Comparison of ENCODE assay signal across 18 cellular contexts in genomic region chr16:31871510-31871909, GRCh38. TPM values are rescaled to one million over a fixed set of nuclear protein-coding genes. Genes with fewer than 3 reads are reported as not detected.
DNase-seq lines count a peak whose midpoint lies in the region; ATAC-seq, FAIRE-seq and TF ChIP-seq lines count a peak whose summit lies in the region.
"Had no signal": no experiment of that assay in that cellular context is flagged by ENCODE, and none has a peak within 500 bp of the region (broad histone marks: within the 10 kb centered on the region; RNA-seq: fewer than 3 reads in every experiment).

No MANE protein-coding gene starts in this region.

- H3K9me3 ChIP-seq in A549 (peaks cover 11% of the 10 kb centered on the region; the same call in 1 of the 3 replicates), smooth muscle cell (replicated peaks; ENCODE audit: low read depth) (no peaks in the 10 kb centered on the region)
- H3K9me3 ChIP-seq in CD8-positive, alpha-beta T cell (ENCODE audit: low read length), result no peaks in the 10 kb centered on the region

- no peak overlapping the region for H3K27ac ChIP-seq in A549
- H3K27ac ChIP-seq in CD8-positive, alpha-beta T cell (ENCODE audit: low read depth, low read length), result no peak overlapping the region
- no peak overlapping the region for H3K27ac ChIP-seq in smooth muscle cell (ENCODE audit: low read depth)
- H3K27ac ChIP-seq: HL-60 had no signal

- TF ChIP-seq POLR2A in A549 (IDR thresholded peaks at IDR 0.05; ENCODE audit: low read length), result no peak

- POLR2A ChIA-PET in activated CD4-positive, alpha-beta memory T cell treated with anti-CD3 and anti-CD28 coated beads for 36 hours (lab: Charles Lee), result no interaction called here
- POLR2A ChIA-PET in activated CD4-positive, alpha-beta memory T cell treated with anti-CD3 and anti-CD28 coated beads, Interleukin-2, amount 10 ng/mL, durations not matched to agents 7 days and 5 days (lab: Charles Lee), result interaction anchor here (3.8 kb wide), 1 partner anchor 412 kb away, joined by 63 read pairs; the partner anchor contains the start of gene ARMC5
- POLR2A ChIA-PET in A549 (lab: Yijun Ruan, JAX), result interaction anchor here (1.0 kb wide), 1 partner anchor 412 kb away, joined by 3 read pairs; the partner anchor contains the start of gene ARMC5
- POLR2A ChIA-PET in CD8-positive, alpha-beta T cell (lab: Charles Lee), result no interaction called here

- H3K4me2 ChIP-seq in A549 (no peak overlapping the region), smooth muscle cell (no peak overlapping the region)

- no peaks in the 10 kb centered on the region for H3K27me3 ChIP-seq in CD8-positive, alpha-beta T cell (ENCODE audit: insufficient read depth, low read length)
- H3K27me3 ChIP-seq in smooth muscle cell (ENCODE audit: low read depth), result no peaks in the 10 kb centered on the region

- 57% methylated on average over 3 of the region's 3 CpGs for WGBS in A549 (ENCODE audit: missing lambda C conversion rate)
- 91% methylated on average over 3 of the region's 3 CpGs for WGBS in smooth muscle cell (ENCODE audit: low lambda C conversion rate)

- no peak for FAIRE-seq in A549 (lab: Jason Lieb, UNC)

- peaks cover 28% of the 10 kb centered on the region for H3K36me3 Mint-ChIP-seq in activated CD4-positive, alpha-beta memory T cell treated with anti-CD3 and anti-CD28 coated beads for 36 hours
- peaks cover 41% of the 10 kb centered on the region for H3K36me3 Mint-ChIP-seq in activated CD4-positive, alpha-beta memory T cell treated with anti-CD3 and anti-CD28 coated beads, Interleukin-2, amount 10 ng/mL, durations not matched to agents 7 days and 5 days (ENCODE audit: low read depth)
- H3K36me3 Mint-ChIP-seq in CD8-positive, alpha-beta T cell, result peaks cover 19% of the 10 kb centered on the region
- peaks cover 3% of the 10 kb centered on the region for H3K36me3 Mint-ChIP-seq in memory B cell

- peaks cover 6% of the 10 kb centered on the region for H3F3A ChIP-seq in smooth muscle cell (ENCODE audit: low read depth)

- ATAC-seq in A549, result no peak
- no peak for ATAC-seq in CD8-positive, alpha-beta T cell
- ATAC-seq in memory B cell (ENCODE audit: low read depth), result no peak

- no peak overlapping the region for H3K4me3 ChIP-seq in A549
- no peak overlapping the region for H3K4me3 ChIP-seq in CD8-positive, alpha-beta T cell (ENCODE audit: low read depth, low read length)
- H3K4me3 ChIP-seq in smooth muscle cell, result no peak overlapping the region

- no peaks in the 10 kb centered on the region for H3K36me3 ChIP-seq in CD8-positive, alpha-beta T cell (ENCODE audit: insufficient read depth, low read length)
- no peaks in the 10 kb centered on the region for H3K36me3 ChIP-seq in smooth muscle cell (ENCODE audit: low read depth)

- no peak for TF ChIP-seq EP300 in A549 (IDR thresholded peaks at IDR 0.05)

- CTCF ChIA-PET in activated CD4-positive, alpha-beta memory T cell treated with anti-CD3 and anti-CD28 coated beads for 36 hours (lab: Charles Lee), result interaction anchor here (1.0 kb wide), 1 partner anchor 730 kb away, joined by 3 read pairs; no protein-coding TSS in a partner anchor
- CTCF ChIA-PET in activated CD4-positive, alpha-beta memory T cell treated with anti-CD3 and anti-CD28 coated beads, Interleukin-2, amount 10 ng/mL, durations not matched to agents 7 days and 5 days (lab: Charles Lee), result no interaction called here
- CTCF ChIA-PET in A549 (lab: Yijun Ruan, JAX), result interaction anchor here (0.6 to 1.5 kb wide), 2 partner anchors 195 to 919 kb away, joined by 3 to 4 read pairs; no protein-coding TSS in a partner anchor
- CTCF ChIA-PET in CD8-positive, alpha-beta T cell (lab: Charles Lee), result interaction anchor here (1.3 kb wide), 1 partner anchor 10 kb away, joined by 4 read pairs; no protein-coding TSS in a partner anchor

- H2AFZ ChIP-seq in smooth muscle cell (ENCODE audit: low read depth), result no peak overlapping the region

- peaks cover 26% of the 10 kb centered on the region for H3K79me2 ChIP-seq in smooth muscle cell (ENCODE audit: low read depth)

- no peak for TF ChIP-seq RAD21 in A549 (conservative IDR thresholded peaks at IDR 0.05 in 1 of 2, IDR thresholded peaks at IDR 0.05 in 1 of 2)

- no peaks in the 10 kb centered on the region for H3K27me3 Mint-ChIP-seq in activated CD4-positive, alpha-beta memory T cell treated with anti-CD3 and anti-CD28 coated beads for 36 hours
- H3K27me3 Mint-ChIP-seq in activated CD4-positive, alpha-beta memory T cell treated with anti-CD3 and anti-CD28 coated beads, Interleukin-2, amount 10 ng/mL, durations not matched to agents 7 days and 5 days, result no peaks in the 10 kb centered on the region
- no peaks in the 10 kb centered on the region for H3K27me3 Mint-ChIP-seq in CD8-positive, alpha-beta T cell (ENCODE audit: low read depth)
- no peaks in the 10 kb centered on the region for H3K27me3 Mint-ChIP-seq in memory B cell

- H4K20me1 ChIP-seq in smooth muscle cell (ENCODE audit: low read depth), result peaks cover 7% of the 10 kb centered on the region

- peaks cover 51% of the 10 kb centered on the region for H3K4me1 Mint-ChIP-seq in activated CD4-positive, alpha-beta memory T cell treated with anti-CD3 and anti-CD28 coated beads for 36 hours (ENCODE audit: low read depth)
- peaks cover 62% of the 10 kb centered on the region for H3K4me1 Mint-ChIP-seq in activated CD4-positive, alpha-beta memory T cell treated with anti-CD3 and anti-CD28 coated beads, Interleukin-2, amount 10 ng/mL, durations not matched to agents 7 days and 5 days
- peaks cover 70% of the 10 kb centered on the region for H3K4me1 Mint-ChIP-seq in CD8-positive, alpha-beta T cell (ENCODE audit: low read depth)
- peaks cover 40% of the 10 kb centered on the region for H3K4me1 Mint-ChIP-seq in memory B cell

- no peak for DNase-seq in activated CD4-positive, alpha-beta memory T cell treated with anti-CD3 and anti-CD28 coated beads for 36 hours
- no peak for DNase-seq in activated CD4-positive, alpha-beta memory T cell treated with anti-CD3 and anti-CD28 coated beads, Interleukin-2, amount 10 ng/mL, durations not matched to agents 7 days and 5 days
- DNase-seq in A549 (ENCODE audit: low read depth in 1 of 2, low spot score in 1 of 2) (no peak), memory B cell (ENCODE audit: low spot score in 2 of 2) (no peak), germinal center (ENCODE audit: low spot score) (no peak), smooth muscle cell (lab: John Stamatoyannopoulos, UW; ENCODE audit: unreplicated experiment) (no peak)
- DNase-seq in CD8-positive, alpha-beta T cell, result no peak
- DNase-seq in stimulated activated CD4-positive, alpha-beta T cell treated with anti-CD3 and anti-CD28 coated beads, Interleukin-2, amount 100 ng/mL, for 24 hours, result no peak
- DNase-seq: C1 segment of cervical spinal cord; Calu3; HCEC 1CT; NCI-H1417 treated with DMSO at 0.1 percent for 48 hours; NCI-H1930; NCI-H2171; NCI-H446 treated with DMSO at 0.1 percent for 48 hours; NK-92 treated with Interleukin-12 subunit alpha and Interleukin-12 subunit beta, amount 100 ng/mL, for 24 hours; SHP77 had no signal

- peak overlapping the region; percentile 18 for H3K27ac Mint-ChIP-seq in activated CD4-positive, alpha-beta memory T cell treated with anti-CD3 and anti-CD28 coated beads for 36 hours
- H3K27ac Mint-ChIP-seq in activated CD4-positive, alpha-beta memory T cell treated with anti-CD3 and anti-CD28 coated beads, Interleukin-2, amount 10 ng/mL, durations not matched to agents 7 days and 5 days, result no peak overlapping the region
- H3K27ac Mint-ChIP-seq in CD8-positive, alpha-beta T cell, result no peak overlapping the region
- H3K27ac Mint-ChIP-seq in memory B cell, result peak overlapping the region; percentile 83

- TF ChIP-seq CTCF in A549 (IDR thresholded peaks at IDR 0.05), result no peak
- TF ChIP-seq CTCF in CD8-positive, alpha-beta T cell (IDR thresholded peaks at IDR 0.05), result no peak
- no peak for TF ChIP-seq CTCF in smooth muscle cell (IDR thresholded peaks at IDR 0.05; ENCODE audit: borderline replicate concordance, insufficient read depth, poor library complexity, severe bottlenecking)

- no peaks in the 10 kb centered on the region for H3K9me3 Mint-ChIP-seq in activated CD4-positive, alpha-beta memory T cell treated with anti-CD3 and anti-CD28 coated beads for 36 hours
- peaks cover 8% of the 10 kb centered on the region for H3K9me3 Mint-ChIP-seq in activated CD4-positive, alpha-beta memory T cell treated with anti-CD3 and anti-CD28 coated beads, Interleukin-2, amount 10 ng/mL, durations not matched to agents 7 days and 5 days
- no peaks in the 10 kb centered on the region for H3K9me3 Mint-ChIP-seq in CD8-positive, alpha-beta T cell
- no peaks in the 10 kb centered on the region for H3K9me3 Mint-ChIP-seq in memory B cell

- H3K4me3 Mint-ChIP-seq in activated CD4-positive, alpha-beta memory T cell treated with anti-CD3 and anti-CD28 coated beads for 36 hours, result no peak overlapping the region
- no peak overlapping the region for H3K4me3 Mint-ChIP-seq in activated CD4-positive, alpha-beta memory T cell treated with anti-CD3 and anti-CD28 coated beads, Interleukin-2, amount 10 ng/mL, durations not matched to agents 7 days and 5 days
- H3K4me3 Mint-ChIP-seq in CD8-positive, alpha-beta T cell, result peak overlapping the region; percentile 15
- H3K4me3 Mint-ChIP-seq in memory B cell, result no peak overlapping the region

- intact Hi-C loops in activated CD4-positive, alpha-beta memory T cell treated with anti-CD3 and anti-CD28 coated beads for 36 hours (cut with micrococcal nuclease), result no loop called here
- intact Hi-C loops in CD8-positive, alpha-beta T cell (cut with DNase I, micrococcal nuclease), result loop anchor here in 1 of 2 experiments (5.0 to 10.0 kb wide), 7 partner anchors 159 to 1027 kb away; partner anchors contain the start of genes RUSF1, SETD1A, TGFB1I1 and ZNF843

- no peak overlapping the region for H3K9ac ChIP-seq in smooth muscle cell (ENCODE audit: low read depth)

- H3K4me1 ChIP-seq in A549 (peaks cover 7% of the 10 kb centered on the region; the same call in 2 of the 3 replicates), smooth muscle cell (ENCODE audit: low read depth) (peaks cover 13% of the 10 kb centered on the region)
- peaks cover 50% of the 10 kb centered on the region for H3K4me1 ChIP-seq in CD8-positive, alpha-beta T cell (ENCODE audit: insufficient read depth, low read length)

TF ChIP-seq in A549, 52 proteins besides CTCF, POLR2A, EP300 and RAD21:
- TF ChIP-seq ZC3H11A (IDR thresholded peaks at IDR 0.05) (no peak), MAFK (IDR thresholded peaks at IDR 0.05; ENCODE audit: partially characterized antibody) (peak; percentile 61)

RNA-seq across cellular contexts. Expression of gene ZNF267, which starts 2.1 kb away (rescaled TPM):
- total RNA-seq in activated CD4-positive, alpha-beta memory T cell treated with anti-CD3 and anti-CD28 coated beads for 36 hours, result 10 to 100 TPM; 72.1 to 76.4 TPM
- 10 to 100 TPM; 86.2 to 88.3 TPM for total RNA-seq in activated CD4-positive, alpha-beta memory T cell treated with anti-CD3 and anti-CD28 coated beads, Interleukin-2, amount 10 ng/mL, durations not matched to agents 7 days and 5 days
- polyA plus RNA-seq in A549 (2011; rRNA removed), result 8.3 and 10.2 TPM in 2 replicates
- 2.2 and 2.7 TPM in 2 replicates for polyA plus RNA-seq in A549 (2012; cell fraction: cytosol; rRNA removed)
- polyA plus RNA-seq in A549 (2012; cell fraction: nucleus; rRNA removed), result 1.6 and 2.7 TPM in 2 replicates
- polyA plus RNA-seq in A549 (2017; fragmentation: RNase III; extraction: RNeasy Plus Mini Kit Qiagen cat#74134 plus additional on column Dnase treatment), result 8.3 to 10.0 TPM (median 8.9 TPM) in 3 replicates
- polyA minus RNA-seq in A549 (2011; rRNA and poly(A)+ RNA removed), result 9.6 and 12.3 TPM in 2 replicates
- total RNA-seq in CD8-positive, alpha-beta T cell, result 10 to 100 TPM; 78.6 to 80.1 TPM
- total RNA-seq in smooth muscle cell, result 30.8 and 36.9 TPM in 2 replicates
- polyA plus RNA-seq in smooth muscle cell, result 5.9 and 9.7 TPM in 2 replicates

Comparison
In these comparisons a context has a peak if more than half of its experiments do, and no peak if none do; other contexts are left out.
1. H3K27ac Mint-ChIP-seq: peak in activated CD4-positive, alpha-beta memory T cell treated with anti-CD3 and anti-CD28 coated beads for 36 hours (single experiment) and memory B cell (single experiment); none in activated CD4-positive, alpha-beta memory T cell treated with anti-CD3 and anti-CD28 coated beads, Interleukin-2, amount 10 ng/mL, durations not matched to agents 7 days and 5 days (single experiment) and CD8-positive, alpha-beta T cell (single experiment).
2. POLR2A ChIA-PET loops: an anchor here in activated CD4-positive, alpha-beta memory T cell treated with anti-CD3 and anti-CD28 coated beads, Interleukin-2, amount 10 ng/mL, durations not matched to agents 7 days and 5 days (3.8 kb wide) and A549 (1.0 kb wide); none called in activated CD4-positive, alpha-beta memory T cell treated with anti-CD3 and anti-CD28 coated beads for 36 hours and CD8-positive, alpha-beta T cell.